13 cellular contexts compared by ENCODE assay signal in the genomic region with DNA sequence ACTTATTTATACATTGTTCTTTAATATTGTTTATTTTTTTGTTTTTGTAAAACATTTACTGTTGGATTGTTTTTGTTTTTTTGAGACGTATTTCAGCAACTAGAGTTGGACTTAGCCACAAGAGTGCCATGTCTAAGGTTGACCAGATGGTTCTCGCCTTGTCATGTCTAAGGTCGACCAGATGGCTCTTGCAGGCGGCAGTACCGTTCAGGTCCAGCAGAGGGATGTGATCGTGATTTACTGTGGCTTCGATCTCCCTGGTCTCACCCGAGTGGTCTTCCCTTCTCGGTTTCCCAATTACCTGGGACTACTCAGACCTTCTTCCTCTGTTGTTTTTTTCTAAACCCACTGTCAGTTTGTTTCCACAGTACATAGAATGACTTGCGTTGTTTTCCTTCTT.
A peak's percentile ranks its signal among the peaks of the same experiment; 100 is the strongest.
DNase-seq lines count a peak whose midpoint lies in the region; ATAC-seq, FAIRE-seq and TF ChIP-seq lines count a peak whose summit lies in the region.
"Had no signal": no experiment of that assay in that cellular context is flagged by ENCODE, and none has a peak within 500 bp of the region (broad histone marks: within the 10 kb centered on the region; RNA-seq: fewer than 3 reads in every experiment).

No MANE protein-coding gene starts in this region.

- peaks cover 28% of the 10 kb centered on the region for H3K36me3 Mint-ChIP-seq in activated naive CD4-positive, alpha-beta T cell treated with anti-CD3 and anti-CD28 coated beads, Interleukin-2, amount 10 ng/mL, durations not matched to agents 7 days and 5 days
- peaks cover 59% of the 10 kb centered on the region for H3K36me3 Mint-ChIP-seq in activated CD4-positive, alpha-beta memory T cell treated with anti-CD3 and anti-CD28 coated beads for 36 hours

- no peak overlapping the region for H3K4ac ChIP-seq in H1 (replicated peaks; ENCODE audit: insufficient read length, low read depth, low read length)

- H4K20me1 ChIP-seq in H1 (replicated peaks in 1 of 2; ENCODE audit: control insufficient read depth in 1 of 2, insufficient read depth in 2 of 2, low read length in 2 of 2), result no peaks in the 10 kb centered on the region

- H2BK15ac ChIP-seq in H1 (ENCODE audit: low read length), result no peak overlapping the region

- no peak overlapping the region for H3K9ac ChIP-seq in H1 (replicated peaks in 1 of 4; ENCODE audit: extremely low read depth in 1 of 4, low read depth in 3 of 4, low read length in 3 of 4)

- no peak overlapping the region for H3K4me2 ChIP-seq in H1 (ENCODE audit: insufficient read depth in 1 of 2, low read depth in 2 of 2, low read length in 2 of 2)

- no peak overlapping the region for H3K4me3 ChIP-seq in NB4 (ENCODE audit: low read depth, low read length)
- H3K4me3 ChIP-seq in H1 (ENCODE audit: extremely low read depth in 1 of 4, insufficient read depth in 2 of 4, low read depth in 3 of 4, low read length in 4 of 4), result no peak overlapping the region
- H3K4me3 ChIP-seq: heart right ventricle had no signal

- FAIRE-seq in H1 (lab: Jason Lieb, UNC), result peak; percentile 58

- no peak overlapping the region for H2BK20ac ChIP-seq in H1 (ENCODE audit: low read length)

- 91% methylated on average over 10 of the region's 10 CpGs; no CpG with 5 or more reads in 1 of the 2 experiments for WGBS in H1 (ENCODE audit: extremely low coverage in 1 of 2, insufficient coverage in 1 of 2, insufficient read length in 1 of 2, insufficient replicate concordance in 2 of 2, low coverage in 1 of 2, low lambda C conversion rate in 2 of 2, missing lambda C conversion rate in 1 of 2), 2 experiments

- ATAC-seq in HG03108 (IDR thresholded peaks at IDR 0.05; ENCODE audit: unreplicated experiment) (no peak), HG03469 (IDR thresholded peaks at IDR 0.05; ENCODE audit: unreplicated experiment) (no peak)
- ATAC-seq: heart right ventricle, right cardiac atrium had no signal

- no peaks in the 10 kb centered on the region for H3K4me1 Mint-ChIP-seq in activated naive CD4-positive, alpha-beta T cell treated with anti-CD3 and anti-CD28 coated beads, Interleukin-2, amount 10 ng/mL, durations not matched to agents 7 days and 5 days
- no peaks in the 10 kb centered on the region for H3K4me1 Mint-ChIP-seq in activated CD4-positive, alpha-beta memory T cell treated with anti-CD3 and anti-CD28 coated beads for 36 hours (ENCODE audit: low read depth)

- no peaks in the 10 kb centered on the region for H3K23me2 ChIP-seq in H1 (ENCODE audit: low read depth, low read length)

- no peaks in the 10 kb centered on the region for H3K79me1 ChIP-seq in H1 (ENCODE audit: low read depth, low read length)

- H3K9me3 Mint-ChIP-seq in activated naive CD4-positive, alpha-beta T cell treated with anti-CD3 and anti-CD28 coated beads, Interleukin-2, amount 10 ng/mL, durations not matched to agents 7 days and 5 days, result peaks cover 82% of the 10 kb centered on the region
- H3K9me3 Mint-ChIP-seq in activated CD4-positive, alpha-beta memory T cell treated with anti-CD3 and anti-CD28 coated beads for 36 hours, result peaks cover 87% of the 10 kb centered on the region

- peaks cover 0 to 25% (median 0%) of the 10 kb centered on the region in 4 experiments; a peak in 2 of 8 replicates for H3K36me3 ChIP-seq in H1 (ENCODE audit: control insufficient read depth in 2 of 4, insufficient read depth in 4 of 4, low read length in 3 of 4)

- no peak overlapping the region for H3K18ac ChIP-seq in H1 (ENCODE audit: extremely low read depth, low read length)

- TF ChIP-seq EP300 in H1 (IDR thresholded peaks at IDR 0.05; ENCODE audit: borderline replicate concordance in 1 of 2, low read depth in 2 of 2, low read length in 2 of 2), result no peak

- no peak overlapping the region for H3K27ac ChIP-seq in H1 (ENCODE audit: low read depth, low read length)
- H3K27ac ChIP-seq: heart right ventricle had no signal

- H2BK120ac ChIP-seq in H1 (replicated peaks; ENCODE audit: low read depth, low read length), result no peak overlapping the region

- CTCF ChIA-PET in activated naive CD4-positive, alpha-beta T cell treated with anti-CD3 and anti-CD28 coated beads, Interleukin-2, amount 10 ng/mL, durations not matched to agents 7 days and 5 days (lab: Charles Lee), result no interaction called here
- CTCF ChIA-PET in H1 (lab: Charles Lee; ENCODE audit: partially characterized antibody), result no interaction called here
- CTCF ChIA-PET in activated CD4-positive, alpha-beta memory T cell treated with anti-CD3 and anti-CD28 coated beads for 36 hours (lab: Charles Lee), result no interaction called here

- no peak overlapping the region for H3K56ac ChIP-seq in H1 (replicated peaks; ENCODE audit: insufficient read length, low read depth, low read length)

- H3K9me3 ChIP-seq in H1 (ENCODE audit: insufficient read depth in 2 of 2, low read depth in 1 of 2, low read length in 1 of 2), result peaks cover 37 to 41% of the 10 kb centered on the region in 2 experiments

- no peak overlapping the region for H4K91ac ChIP-seq in H1 (replicated peaks; ENCODE audit: insufficient read length, low read length)

- POLR2A ChIA-PET in H1 (lab: Charles Lee; ENCODE audit: partially characterized antibody), result no interaction called here
- POLR2A ChIA-PET in activated CD4-positive, alpha-beta memory T cell treated with anti-CD3 and anti-CD28 coated beads for 36 hours (lab: Charles Lee), result no interaction called here

- H3K4me3 Mint-ChIP-seq in activated naive CD4-positive, alpha-beta T cell treated with anti-CD3 and anti-CD28 coated beads, Interleukin-2, amount 10 ng/mL, durations not matched to agents 7 days and 5 days, result no peak overlapping the region
- H3K4me3 Mint-ChIP-seq in activated CD4-positive, alpha-beta memory T cell treated with anti-CD3 and anti-CD28 coated beads for 36 hours, result no peak overlapping the region

- TF ChIP-seq POLR2A in NB4 (IDR thresholded peaks at IDR 0.05; ENCODE audit: extremely low read depth, insufficient read length), result no peak
- TF ChIP-seq POLR2A in H1 (IDR thresholded peaks at IDR 0.05; ENCODE audit: control extremely low read depth in 1 of 2, low read depth in 2 of 2, low read length in 2 of 2), result no peak

- no peak overlapping the region for H2BK5ac ChIP-seq in H1 (ENCODE audit: low read depth, low read length)

- H2BK12ac ChIP-seq in H1 (ENCODE audit: low read depth, low read length), result no peak overlapping the region

- no peak overlapping the region for H4K8ac ChIP-seq in H1 (ENCODE audit: extremely low read depth, insufficient read depth, low read length)

- H3K79me2 ChIP-seq in H1 (ENCODE audit: control insufficient read depth in 1 of 2, insufficient read depth in 2 of 2, low read length in 2 of 2), result no peaks in the 10 kb centered on the region

- no peak overlapping the region for H4K5ac ChIP-seq in H1 (ENCODE audit: insufficient read length, low read depth, low read length)

- no peak overlapping the region for H2AK5ac ChIP-seq in H1 (ENCODE audit: low read depth, low read length)

- intact Hi-C loops in activated CD4-positive, alpha-beta memory T cell treated with anti-CD3 and anti-CD28 coated beads for 36 hours (cut with micrococcal nuclease), result no loop called here

- TF ChIP-seq CTCF in NB4 (IDR thresholded peaks at IDR 0.05; ENCODE audit: low read depth, low read length) (peak; percentile 16), H1 (IDR thresholded peaks at IDR 0.05; ENCODE audit: control extremely low read depth in 1 of 3, insufficient read depth in 1 of 3, low read depth in 1 of 3, low read length in 3 of 3) (peak; percentile 56 to 72 (median 71))

- H3K27ac Mint-ChIP-seq in activated naive CD4-positive, alpha-beta T cell treated with anti-CD3 and anti-CD28 coated beads, Interleukin-2, amount 10 ng/mL, durations not matched to agents 7 days and 5 days, result no peak overlapping the region
- no peak overlapping the region for H3K27ac Mint-ChIP-seq in activated CD4-positive, alpha-beta memory T cell treated with anti-CD3 and anti-CD28 coated beads for 36 hours

- peaks cover 15 to 28% (median 20%) of the 10 kb centered on the region in 4 experiments for H3K27me3 ChIP-seq in H1 (replicated peaks in 1 of 4; ENCODE audit: control insufficient read depth in 3 of 4, extremely low read depth in 1 of 4, insufficient read depth in 3 of 4, low read length in 3 of 4)
- H3K27me3 ChIP-seq: heart right ventricle had no signal

- peak; percentile 30 for DNase-seq in activated naive CD4-positive, alpha-beta T cell treated with anti-CD3 and anti-CD28 coated beads, Interleukin-2, amount 10 ng/mL, durations not matched to agents 7 days and 5 days
- DNase-seq in activated naive CD4-positive, alpha-beta T cell treated with Interleukin-2 at 50 U/mL for 16 hours, result no peak
- DNase-seq in NB4 (ENCODE audit: low read depth), result peak; percentile 20
- DNase-seq in H1 (ENCODE audit: low read depth in 1 of 2, low spot score in 2 of 2), result peak in 1 of 2 experiments; percentile 77
- peak; percentile 32 for DNase-seq in stimulated activated CD8-positive, alpha-beta memory T cell treated with anti-CD3 and anti-CD28 coated beads, Interleukin-4, amount 100 ng/mL, for 48 hours
- no peak for DNase-seq in activated CD4-positive, alpha-beta memory T cell treated with anti-CD3 and anti-CD28 coated beads for 36 hours
- DNase-seq: caudate nucleus, heart right ventricle, mesenchymal stem cell, NCI-H526, right cardiac atrium had no signal

- no peaks in the 10 kb centered on the region for H3K27me3 Mint-ChIP-seq in activated naive CD4-positive, alpha-beta T cell treated with anti-CD3 and anti-CD28 coated beads, Interleukin-2, amount 10 ng/mL, durations not matched to agents 7 days and 5 days
- H3K27me3 Mint-ChIP-seq in activated CD4-positive, alpha-beta memory T cell treated with anti-CD3 and anti-CD28 coated beads for 36 hours, result no peaks in the 10 kb centered on the region

- H2AFZ ChIP-seq in H1 (ENCODE audit: low read length), result no peak overlapping the region

- no peak overlapping the region for H3K23ac ChIP-seq in H1 (ENCODE audit: insufficient read length)

- no peak overlapping the region for H3K14ac ChIP-seq in H1 (ENCODE audit: insufficient read length)

- no peaks in the 10 kb centered on the region for H3K4me1 ChIP-seq in H1 (replicated peaks in 1 of 4; ENCODE audit: control insufficient read depth in 3 of 4, insufficient read depth in 4 of 4, low read length in 3 of 4)
- H3K4me1 ChIP-seq: heart right ventricle had no signal

- TF ChIP-seq RAD21 in H1 (IDR thresholded peaks at IDR 0.05 in 1 of 2, conservative IDR thresholded peaks at IDR 0.05 in 1 of 2; ENCODE audit: low read depth in 2 of 2, low read length in 2 of 2), result no peak; a peak in 1 of 4 replicates

TF ChIP-seq in H1, 55 proteins besides CTCF, POLR2A, EP300 and RAD21:
- TF ChIP-seq CHD2 (IDR thresholded peaks at IDR 0.05; ENCODE audit: low read length) (no peak), MAX (IDR thresholded peaks at IDR 0.05) (0 out of 2 replicates have a peak, but pooled peaks have one; percentile 11)

Comparison
In these comparisons a context has a peak if more than half of its experiments do, and no peak if none do; other contexts are left out.
1. DNase-seq: peak in activated naive CD4-positive, alpha-beta T cell treated with anti-CD3 and anti-CD28 coated beads, Interleukin-2, amount 10 ng/mL, durations not matched to agents 7 days and 5 days (single experiment), NB4 (single experiment) and stimulated activated CD8-positive, alpha-beta memory T cell treated with anti-CD3 and anti-CD28 coated beads, Interleukin-4, amount 100 ng/mL, for 48 hours (single experiment); none in activated naive CD4-positive, alpha-beta T cell treated with Interleukin-2 at 50 U/mL for 16 hours (single experiment) and activated CD4-positive, alpha-beta memory T cell treated with anti-CD3 and anti-CD28 coated beads for 36 hours (single experiment).